Comparison of ENCODE assay signal across 2 cellular contexts in genomic region chr4:154838694-154839093, GRCh38.
TF ChIP-seq lines count a peak whose summit lies in the region.

No MANE protein-coding gene starts in this region.

TF ChIP-seq in GM23338, 12 proteins besides CTCF, POLR2A, EP300 and RAD21 (continued from another document):
- no peak for TF ChIP-seq ZNF462 (CRISPR knock-in tag; IDR thresholded peaks at IDR 0.05)
- no peak for TF ChIP-seq NANOG (IDR thresholded peaks at IDR 0.05; ENCODE audit: borderline replicate concordance)
- TF ChIP-seq EZH2 (IDR thresholded peaks at IDR 0.05; ENCODE audit: low read depth, unreplicated experiment) = no peak
- no peak for TF ChIP-seq STAT1 (IDR thresholded peaks at IDR 0.05; ENCODE audit: unreplicated experiment)
- no peak for TF ChIP-seq ETS1 (IDR thresholded peaks at IDR 0.05)
- TF ChIP-seq ZNF331 (CRISPR knock-in tag; IDR thresholded peaks at IDR 0.05; ENCODE audit: low read depth) = no peak
- TF ChIP-seq POLR2AphosphoS5 (IDR thresholded peaks at IDR 0.05; ENCODE audit: low read depth) = no peak
- TF ChIP-seq JUNB (IDR thresholded peaks at IDR 0.05; ENCODE audit: unreplicated experiment) = no peak
- no peak for TF ChIP-seq REST (IDR thresholded peaks at IDR 0.05; ENCODE audit: unreplicated experiment)
- TF ChIP-seq ZNF114 (CRISPR knock-in tag; IDR thresholded peaks at IDR 0.05) = no peak

TF ChIP-seq in WTC11, 78 proteins besides CTCF, POLR2A, EP300 and RAD21 (continued from another document):
- TF ChIP-seq E2F5 (CRISPR knock-in tag; IDR thresholded peaks at IDR 0.05) = no peak
- TF ChIP-seq ZSCAN18 (CRISPR knock-in tag; IDR thresholded peaks at IDR 0.05) = no peak
- TF ChIP-seq FOXK1 (CRISPR knock-in tag; IDR thresholded peaks at IDR 0.05) = no peak
- TF ChIP-seq FOXJ3 (CRISPR knock-in tag; IDR thresholded peaks at IDR 0.05; ENCODE audit: borderline replicate concordance) = no peak
- TF ChIP-seq TEAD1 (CRISPR knock-in tag; IDR thresholded peaks at IDR 0.05) = no peak
- TF ChIP-seq NFE2L1 (CRISPR knock-in tag; IDR thresholded peaks at IDR 0.05) = no peak
- no peak for TF ChIP-seq ZNF232 (CRISPR knock-in tag; IDR thresholded peaks at IDR 0.05)
- no peak for TF ChIP-seq HMGXB4 (CRISPR knock-in tag; IDR thresholded peaks at IDR 0.05)
- no peak for TF ChIP-seq NR3C1 (CRISPR knock-in tag; conservative IDR thresholded peaks at IDR 0.05; ENCODE audit: low read depth)
- no peak for TF ChIP-seq ZNF532 (CRISPR knock-in tag; IDR thresholded peaks at IDR 0.05; ENCODE audit: borderline replicate concordance)
